In genomic region chr4:127261476-127261875, GRCh38 we compare ENCODE assay signal across 2 cellular contexts.
TF ChIP-seq lines count a peak whose summit lies in the region.

No MANE protein-coding gene starts in this region.

TF ChIP-seq in GM23338, 12 proteins besides CTCF, POLR2A, EP300 and RAD21:
- TF ChIP-seq STAT1 (IDR thresholded peaks at IDR 0.05; ENCODE audit: unreplicated experiment) (no peak), ZNF462 (CRISPR knock-in tag; IDR thresholded peaks at IDR 0.05) (no peak), ETS1 (IDR thresholded peaks at IDR 0.05) (no peak), ZNF331 (CRISPR knock-in tag; IDR thresholded peaks at IDR 0.05; ENCODE audit: low read depth) (no peak), ZNF114 (CRISPR knock-in tag; IDR thresholded peaks at IDR 0.05) (no peak), REST (IDR thresholded peaks at IDR 0.05; ENCODE audit: unreplicated experiment) (no peak), CREB1 (CRISPR knock-in tag; IDR thresholded peaks at IDR 0.05; ENCODE audit: low read depth) (no peak), EZH2phosphoT487 (IDR thresholded peaks at IDR 0.05; ENCODE audit: unreplicated experiment) (no peak), NANOG (IDR thresholded peaks at IDR 0.05; ENCODE audit: borderline replicate concordance) (no peak), POLR2AphosphoS5 (IDR thresholded peaks at IDR 0.05; ENCODE audit: low read depth) (no peak), JUNB (IDR thresholded peaks at IDR 0.05; ENCODE audit: unreplicated experiment) (no peak), EZH2 (IDR thresholded peaks at IDR 0.05; ENCODE audit: low read depth, unreplicated experiment) (no peak)

TF ChIP-seq in H1, 55 proteins besides CTCF, POLR2A, EP300 and RAD21:
- TF ChIP-seq E2F6 (IDR thresholded peaks at IDR 0.05) (no peak), ASH2L (IDR thresholded peaks at IDR 0.05; ENCODE audit: low read length) (no peak), MAFK (IDR thresholded peaks at IDR 0.05; ENCODE audit: low read depth, low read length) (no peak), JUND (IDR thresholded peaks at IDR 0.05; ENCODE audit: low read length) (no peak), SIX5 (IDR thresholded peaks at IDR 0.05; ENCODE audit: low read depth, low read length) (no peak), KDM5A (IDR thresholded peaks at IDR 0.05; ENCODE audit: low read length) (no peak), TAF1 (IDR thresholded peaks at IDR 0.05; ENCODE audit: low read depth, low read length) (no peak), KDM1A (IDR thresholded peaks at IDR 0.05; ENCODE audit: borderline replicate concordance, low read length) (no peak), CEBPB (IDR thresholded peaks at IDR 0.05; ENCODE audit: low read depth, low read length) (no peak), BCL11A (IDR thresholded peaks at IDR 0.05; ENCODE audit: low read depth in 2 of 2, low read length in 2 of 2) (no peak), CBX8 (IDR thresholded peaks at IDR 0.05; ENCODE audit: borderline replicate concordance, low read depth, low read length) (no peak), EGR1 (IDR thresholded peaks at IDR 0.05; ENCODE audit: borderline replicate concordance, low read depth, low read length) (no peak), SAP30 (IDR thresholded peaks at IDR 0.05; ENCODE audit: insufficient read depth, insufficient replicate concordance, low read length) (no peak), TEAD4 (IDR thresholded peaks at IDR 0.05; ENCODE audit: low read depth, low read length) (no peak), SUZ12 (IDR thresholded peaks at IDR 0.05; ENCODE audit: low read length) (no peak), GTF2F1 (IDR thresholded peaks at IDR 0.05; ENCODE audit: borderline replicate concordance, low read depth, low read length) (no peak), RBBP5 (IDR thresholded peaks at IDR 0.05; ENCODE audit: borderline replicate concordance, low read depth, low read length) (no peak), HDAC2 (IDR thresholded peaks at IDR 0.05; ENCODE audit: borderline replicate concordance in 1 of 2, low read depth in 2 of 2, low read length in 2 of 2) (no peak), CREB1 (IDR thresholded peaks at IDR 0.05) (no peak), KDM4A (IDR thresholded peaks at IDR 0.05; ENCODE audit: low read depth, low read length, severe bottlenecking) (no peak)
